30 cellular contexts compared by ENCODE assay signal in genomic region chr16:88631920-88632586, GRCh38. TPM values are rescaled to one million over a fixed set of nuclear protein-coding genes. Genes with fewer than 3 reads are reported as not detected.
DNase-seq lines count a peak whose midpoint lies in the region; ATAC-seq, FAIRE-seq and TF ChIP-seq lines count a peak whose summit lies in the region.
"Had no signal": no experiment of that assay in that cellular context is flagged by ENCODE, and none has a peak within 500 bp of the region (broad histone marks: within the 10 kb centered on the region; RNA-seq: fewer than 3 reads in every experiment).

No MANE protein-coding gene starts in this region.

- H4K20me1 ChIP-seq in HepG2 (ENCODE audit: insufficient read depth, low read length): peaks cover 3% of the 10 kb centered on the region; the same call in 1 of the 2 replicates

- no peak for TF ChIP-seq POLR2A in HepG2 (IDR thresholded peaks at IDR 0.05; ENCODE audit: insufficient read depth in 1 of 2, low read depth in 2 of 2, low read length in 2 of 2)

- H3K27ac ChIP-seq in CD4-positive, alpha-beta memory T cell (ENCODE audit: low read depth, low read length): no peak overlapping the region
- H3K27ac ChIP-seq in RWPE1: 0 out of 2 replicates have a peak overlapping the region, but pooled peaks have one; percentile 9
- H3K27ac ChIP-seq in HepG2 (ENCODE audit: extremely low read length, insufficient read depth, low read length): no peak overlapping the region
- no peak overlapping the region for H3K27ac ChIP-seq in foreskin keratinocyte
- H3K27ac ChIP-seq: C4-2B, dorsolateral prefrontal cortex, skin epidermis had no signal

- no peak overlapping the region for H3K4me2 ChIP-seq in HepG2 (ENCODE audit: low read depth, low read length)

- 95% methylated on average over 20 of the region's 30 CpGs for WGBS in HepG2 (ENCODE audit: low lambda C conversion rate)

- no peak for TF ChIP-seq EP300 in HepG2 (IDR thresholded peaks at IDR 0.05; ENCODE audit: low read depth in 2 of 2, low read length in 2 of 2)
- TF ChIP-seq EP300 in HepG2 (CRISPR knock-in tag; IDR thresholded peaks at IDR 0.05; ENCODE audit: borderline replicate concordance): no peak

- no peak for TF ChIP-seq RAD21 in HepG2 (CRISPR knock-in tag; IDR thresholded peaks at IDR 0.05)

- in situ Hi-C loops in HepG2 (cut with HindIII; ENCODE audit: extremely low pct_ligation_motif_present, low pct_unique_long_range_greater_than_20kb): no loop called here

- no TSS peak for BruUV-seq in HepG2 (replicated peaks; lab: Mats Ljungman, UMichigan)

- H3K27ac Mint-ChIP-seq in CD4-positive, alpha-beta memory T cell: peak overlapping the region in 6 of 7 donors; percentile 26 to 83 (median 52)
- no peak overlapping the region for H3K27ac Mint-ChIP-seq in activated naive CD4-positive, alpha-beta T cell treated with anti-CD3 and anti-CD28 coated beads for 36 hours
- H3K27ac Mint-ChIP-seq: activated naive CD4-positive, alpha-beta T cell treated with anti-CD3 and anti-CD28 coated beads, Interleukin-2, amount 50 U/mL, for 24 hours; activated T-helper 17 cell treated with anti-CD3 and anti-CD28 coated beads, Interleukin-2, amount 50 U/mL, for 72 hours; nephron progenitor cell; T-helper 1 cell treated with Interleukin-12 subunit alpha and Interleukin-12 subunit beta and Interleukin-4 antibody, amounts not matched to agents 30 μg/mL and 1 μg/mL, for 36 hours; type B pancreatic cell had no signal

- H3K4me1 ChIP-seq in CD4-positive, alpha-beta memory T cell (ENCODE audit: insufficient read depth, low read length): peaks cover 25% of the 10 kb centered on the region
- H3K4me1 ChIP-seq in HepG2 (ENCODE audit: insufficient read depth, low read length): no peaks in the 10 kb centered on the region
- H3K4me1 ChIP-seq in foreskin keratinocyte: no peaks in the 10 kb centered on the region

- CTCF ChIA-PET in CD4-positive, alpha-beta memory T cell (lab: Charles Lee; ENCODE audit: partially characterized antibody): interaction anchor here (1.1 to 1.6 kb wide), 2 partner anchors 12 to 18 kb away, joined by 3 read pairs; no protein-coding TSS in a partner anchor
- CTCF ChIA-PET in RWPE1 (lab: Yijun Ruan, JAX) (no interaction called here), HepG2 (lab: Yijun Ruan, JAX; ENCODE audit: low intra/inter-chr PET ratio, low total read pairs) (no interaction called here)
- CTCF ChIA-PET in activated naive CD4-positive, alpha-beta T cell treated with anti-CD3 and anti-CD28 coated beads for 36 hours (lab: Charles Lee): interaction anchor here (1.1 kb wide), 1 partner anchor 194 kb away, joined by 3 read pairs; no protein-coding TSS in a partner anchor

- peaks cover 9% of the 10 kb centered on the region for H3K36me3 ChIP-seq in CD4-positive, alpha-beta memory T cell (ENCODE audit: insufficient read depth, low read length)
- peaks cover 24 to 57% of the 10 kb centered on the region in 2 experiments for H3K36me3 ChIP-seq in HepG2 (replicated peaks in 1 of 2; ENCODE audit: control insufficient read depth in 1 of 2, insufficient read depth in 2 of 2, low read length in 2 of 2)

- H3K9ac ChIP-seq in HepG2 (ENCODE audit: insufficient read depth, low read depth, low read length): no peak overlapping the region

- no peaks in the 10 kb centered on the region for H3K9me3 ChIP-seq in CD4-positive, alpha-beta memory T cell (ENCODE audit: control insufficient read depth in 1 of 2, low read length in 2 of 2)
- H3K9me3 ChIP-seq in HepG2 (ENCODE audit: low read length): no peaks in the 10 kb centered on the region
- H3K9me3 ChIP-seq: mucosa of descending colon had no signal

- no peaks in the 10 kb centered on the region for H3K79me2 ChIP-seq in HepG2 (ENCODE audit: insufficient read depth, low read length)

- intact Hi-C loops in CD4-positive, alpha-beta memory T cell (cut with micrococcal nuclease): loop anchor here (5.0 kb wide), 1 partner anchor 225 kb away; the partner anchor contains the start of genes GALNS and TRAPPC2L
- intact Hi-C loops in HepG2 (cut with micrococcal nuclease; ENCODE audit: unreplicated experiment): no loop called here
- intact Hi-C loops in activated naive CD4-positive, alpha-beta T cell treated with anti-CD3 and anti-CD28 coated beads for 36 hours (cut with micrococcal nuclease): no loop called here

- TF ChIP-seq CTCF in RWPE1 (conservative IDR thresholded peaks at IDR 0.05; ENCODE audit: low read depth) (no peak), HepG2 (CRISPR knock-in tag; IDR thresholded peaks at IDR 0.05) (no peak), foreskin keratinocyte (conservative IDR thresholded peaks at IDR 0.05) (no peak)

- H3K27me3 ChIP-seq in CD4-positive, alpha-beta memory T cell (ENCODE audit: insufficient read depth, low read length): no peaks in the 10 kb centered on the region
- H3K27me3 ChIP-seq in HepG2 (ENCODE audit: control insufficient read depth in 1 of 2, insufficient read depth in 2 of 2, low read length in 2 of 2) (0 out of 5 replicates have a peak, but pooled peaks cover 0 to under 1% of the 10 kb centered on the region in 2 experiments), foreskin keratinocyte (peaks cover 24% of the 10 kb centered on the region)
- H3K27me3 ChIP-seq: dorsolateral prefrontal cortex had no signal

- no peak for FAIRE-seq in HepG2 (lab: Jason Lieb, UNC)

- no peak overlapping the region for H3K4me3 Mint-ChIP-seq in CD4-positive, alpha-beta memory T cell
- H3K4me3 Mint-ChIP-seq in activated naive CD4-positive, alpha-beta T cell treated with anti-CD3 and anti-CD28 coated beads for 36 hours: no peak overlapping the region
- H3K4me3 Mint-ChIP-seq: activated naive CD4-positive, alpha-beta T cell treated with anti-CD3 and anti-CD28 coated beads, Interleukin-2, amount 50 U/mL, for 24 hours; activated T-helper 17 cell treated with anti-CD3 and anti-CD28 coated beads, Interleukin-2, amount 50 U/mL, for 72 hours; nephron progenitor cell; stimulated activated naive B cell treated with anti-CD40 and anti-IgM and Interleukin-4, amounts not matched to agents 10 μg/mL and 1 μg/mL and 100 μg/mL, for 72 hours; T-helper 1 cell treated with Interleukin-12 subunit alpha and Interleukin-12 subunit beta and Interleukin-4 antibody, amounts not matched to agents 30 μg/mL and 1 μg/mL, for 36 hours; type B pancreatic cell had no signal

- POLR2A ChIA-PET in CD4-positive, alpha-beta memory T cell (lab: Charles Lee; ENCODE audit: partially characterized antibody): interaction anchor here (1.6 to 6.0 kb wide), 4 partner anchors 12 to 56 kb away, joined by 7 to 50 read pairs (median 10); partner anchors contain the start of gene MVD
- POLR2A ChIA-PET in RWPE1 (lab: Yijun Ruan, JAX; ENCODE audit: low non-redundant PET) (no interaction called here), HepG2 (lab: Yijun Ruan, JAX) (interaction anchor here (0.6 kb wide), 1 partner anchor 860 kb away, joined by 3 read pairs; no protein-coding TSS in a partner anchor)

- H3K9me3 Mint-ChIP-seq in CD4-positive, alpha-beta memory T cell: peaks cover 0 to under 1% (median 0%) of the 10 kb centered on the region in 8 donors
- peaks cover under 1% of the 10 kb centered on the region for H3K9me3 Mint-ChIP-seq in activated naive CD4-positive, alpha-beta T cell treated with anti-CD3 and anti-CD28 coated beads for 36 hours
- H3K9me3 Mint-ChIP-seq: activated naive CD4-positive, alpha-beta T cell treated with anti-CD3 and anti-CD28 coated beads, Interleukin-2, amount 50 U/mL, for 24 hours; activated T-helper 17 cell treated with anti-CD3 and anti-CD28 coated beads, Interleukin-2, amount 50 U/mL, for 72 hours; nephron progenitor cell; stimulated activated naive B cell treated with anti-CD40 and anti-IgM and Interleukin-4, amounts not matched to agents 10 μg/mL and 1 μg/mL and 100 μg/mL, for 72 hours; T-helper 1 cell treated with Interleukin-12 subunit alpha and Interleukin-12 subunit beta and Interleukin-4 antibody, amounts not matched to agents 30 μg/mL and 1 μg/mL, for 36 hours; type B pancreatic cell had no signal

- H3K27me3 Mint-ChIP-seq in CD4-positive, alpha-beta memory T cell: peaks cover 0 to under 1% of the 10 kb centered on the region in 2 donors
- H3K27me3 Mint-ChIP-seq in activated naive CD4-positive, alpha-beta T cell treated with anti-CD3 and anti-CD28 coated beads for 36 hours (ENCODE audit: low read depth): peaks cover 8% of the 10 kb centered on the region
- H3K27me3 Mint-ChIP-seq: activated naive CD4-positive, alpha-beta T cell treated with anti-CD3 and anti-CD28 coated beads, Interleukin-2, amount 50 U/mL, for 24 hours; stimulated activated naive B cell treated with anti-CD40 and anti-IgM and Interleukin-4, amounts not matched to agents 10 μg/mL and 1 μg/mL and 100 μg/mL, for 72 hours had no signal

- peaks cover 5 to 31% (median 13%) of the 10 kb centered on the region in 4 donors for H3K4me1 Mint-ChIP-seq in CD4-positive, alpha-beta memory T cell
- peaks cover 24% of the 10 kb centered on the region for H3K4me1 Mint-ChIP-seq in activated naive CD4-positive, alpha-beta T cell treated with anti-CD3 and anti-CD28 coated beads for 36 hours (ENCODE audit: low read depth)

- no peak overlapping the region for H2AFZ ChIP-seq in HepG2 (ENCODE audit: low read length)

- H3K4me3 ChIP-seq in CD4-positive, alpha-beta memory T cell (ENCODE audit: low read length in 2 of 2): no peak overlapping the region
- H3K4me3 ChIP-seq in HepG2 (replicated peaks in 1 of 3; ENCODE audit: insufficient read depth in 1 of 3, low read depth in 2 of 3, low read length in 3 of 3): no peak overlapping the region
- H3K4me3 ChIP-seq: dorsolateral prefrontal cortex, mucosa of descending colon, skin epidermis had no signal

- H3K36me3 Mint-ChIP-seq in CD4-positive, alpha-beta memory T cell: peaks cover 6 to 28% of the 10 kb centered on the region in 2 donors
- peaks cover 9% of the 10 kb centered on the region for H3K36me3 Mint-ChIP-seq in activated naive CD4-positive, alpha-beta T cell treated with anti-CD3 and anti-CD28 coated beads for 36 hours (ENCODE audit: low read depth)
- H3K36me3 Mint-ChIP-seq: type B pancreatic cell had no signal

- DNase-seq in CD4-positive, alpha-beta memory T cell: peak in 1 of 5 donors; percentile 28
- DNase-seq in RWPE1 (ENCODE audit: low spot score) (no peak), HepG2 (ENCODE audit: low spot score) (no peak), foreskin keratinocyte (no peak)
- DNase-seq in activated naive CD4-positive, alpha-beta T cell treated with anti-CD3 and anti-CD28 coated beads for 36 hours: no peak
- DNase-seq: DND-41; dorsolateral prefrontal cortex; GF-D8; HCEC 1CT; hippocampal formation; Karpas-422; left cardiac atrium; mammary epithelial cell; NCI-H1417; NCI-H2029; NCI-H510A treated with DMSO at 0.1 percent for 48 hours; nephron progenitor cell; retina; RPMI8226; stimulated activated naive B cell treated with anti-CD40 and anti-IgM and Interleukin-4, amounts not matched to agents 10 μg/mL and 1 μg/mL and 100 μg/mL, for 72 hours had no signal

- ATAC-seq in HepG2 (no peak), foreskin keratinocyte (no peak)
- ATAC-seq: activated CD4-positive, CD25-positive, alpha-beta regulatory T cell treated with anti-CD3 and anti-CD28 coated beads, Interleukin-2, amount 50 U/mL, for 24 hours; activated T-helper 17 cell treated with anti-CD3 and anti-CD28 coated beads, Interleukin-2, amount 50 U/mL, for 72 hours; left cardiac atrium; mucosa of descending colon; stimulated activated naive B cell treated with anti-CD40 and anti-IgM and Interleukin-4, amounts not matched to agents 10 μg/mL and 1 μg/mL and 100 μg/mL, for 72 hours had no signal

RNA-seq across cellular contexts. Expression of gene IL17C, which starts 6.3 kb away (rescaled TPM):
- total RNA-seq in CD4-positive, alpha-beta memory T cell: under 1 TPM in 1 of 2 experiments, not detected in 1; 0.44 TPM
- not detected for polyA plus RNA-seq in CD4-positive, alpha-beta memory T cell
- total RNA-seq in HepG2 (2016; rRNA removed; fragmentation: Illumina TruSeq; extraction: Trizol) (not detected in 2 replicates), foreskin keratinocyte (not detected in 2 replicates)
- not detected in 2 replicates for total RNA-seq in HepG2 (2016; cell fraction: cytosol; rRNA removed; fragmentation: Illumina TruSeq; extraction: Trizol; ENCODE audit: low read depth)
- not detected in 2 replicates for total RNA-seq in HepG2 (2016; cell fraction: insoluble cytoplasmic fraction; rRNA removed; fragmentation: Illumina TruSeq; extraction: Trizol)
- total RNA-seq in HepG2 (2016; cell fraction: membrane; rRNA removed; fragmentation: Illumina TruSeq; extraction: Trizol): not detected in 2 replicates
- not detected in 2 replicates for total RNA-seq in HepG2 (2016; cell fraction: nucleus; rRNA removed; fragmentation: Illumina TruSeq; extraction: Trizol)
- polyA plus RNA-seq in HepG2 (2011; rRNA removed) (not detected in 2 replicates), foreskin keratinocyte (not detected in 2 replicates)
- not detected in 2 replicates for polyA plus RNA-seq in HepG2 (2011; cell fraction: cytosol; rRNA removed)
- polyA plus RNA-seq in HepG2 (2011; cell fraction: nucleus; rRNA removed): not detected in 2 replicates
- not detected in 2 replicates for polyA plus RNA-seq in HepG2 (2012)
- polyA plus RNA-seq in HepG2 (2016; cell fraction: cytosol; fragmentation: Illumina TruSeq; extraction: Trizol; ENCODE audit: low read depth): not detected in 2 replicates
- not detected in 2 replicates for polyA plus RNA-seq in HepG2 (2016; cell fraction: insoluble cytoplasmic fraction; fragmentation: Illumina TruSeq; extraction: Trizol; ENCODE audit: low read depth)
- not detected in 2 replicates for polyA plus RNA-seq in HepG2 (2016; cell fraction: membrane; fragmentation: Illumina TruSeq; extraction: Trizol; ENCODE audit: low read depth)
- not detected in 2 replicates for polyA plus RNA-seq in HepG2 (2016; cell fraction: nucleus; fragmentation: Illumina TruSeq; extraction: Trizol; ENCODE audit: insufficient read depth, low read depth)
- polyA minus RNA-seq in HepG2 (2011; rRNA and poly(A)+ RNA removed; ENCODE audit: low replicate concordance): not detected in 2 replicates
- not detected in 2 replicates for polyA minus RNA-seq in HepG2 (2011; cell fraction: cytosol; rRNA and poly(A)+ RNA removed)
- polyA minus RNA-seq in HepG2 (2011; cell fraction: nucleus; rRNA and poly(A)+ RNA removed): not detected in 2 replicates
- not detected for total RNA-seq in activated naive CD4-positive, alpha-beta T cell treated with anti-CD3 and anti-CD28 coated beads for 36 hours
- total RNA-seq: chondrocyte, left cardiac atrium, mammary epithelial cell, mucosa of descending colon, osteocyte had no signal

RNA-seq across cellular contexts. Expression of gene CYBA, which starts 18.8 kb away (rescaled TPM):
- 100 to 1,000 TPM; 383 to 386 TPM for total RNA-seq in CD4-positive, alpha-beta memory T cell
- 1,000 to 10,000 TPM in 1 of 2 donors, 100 to 1,000 TPM in 1; 689 to 1,286 TPM for polyA plus RNA-seq in CD4-positive, alpha-beta memory T cell
- total RNA-seq in HepG2 (2016; rRNA removed; fragmentation: Illumina TruSeq; extraction: Trizol) (84.2 and 250 TPM in 2 replicates), foreskin keratinocyte (19.1 and 28.2 TPM in 2 replicates)
- 92.1 and 114 TPM in 2 replicates for total RNA-seq in HepG2 (2016; cell fraction: cytosol; rRNA removed; fragmentation: Illumina TruSeq; extraction: Trizol; ENCODE audit: low read depth)
- 90.4 and 246 TPM in 2 replicates for total RNA-seq in HepG2 (2016; cell fraction: insoluble cytoplasmic fraction; rRNA removed; fragmentation: Illumina TruSeq; extraction: Trizol)
- 55.3 and 74.3 TPM in 2 replicates for total RNA-seq in HepG2 (2016; cell fraction: membrane; rRNA removed; fragmentation: Illumina TruSeq; extraction: Trizol)
- 170 and 197 TPM in 2 replicates for total RNA-seq in HepG2 (2016; cell fraction: nucleus; rRNA removed; fragmentation: Illumina TruSeq; extraction: Trizol)
- polyA plus RNA-seq in HepG2 (2011; rRNA removed) (196 and 258 TPM in 2 replicates), foreskin keratinocyte (26.0 and 37.7 TPM in 2 replicates)
- polyA plus RNA-seq in HepG2 (2011; cell fraction: cytosol; rRNA removed): 338 and 484 TPM in 2 replicates
- polyA plus RNA-seq in HepG2 (2011; cell fraction: nucleus; rRNA removed): 620 and 660 TPM in 2 replicates
- polyA plus RNA-seq in HepG2 (2012): 207 and 213 TPM in 2 replicates
- polyA plus RNA-seq in HepG2 (2016; cell fraction: cytosol; fragmentation: Illumina TruSeq; extraction: Trizol; ENCODE audit: low read depth): 111 and 128 TPM in 2 replicates
- 97.6 and 108 TPM in 2 replicates for polyA plus RNA-seq in HepG2 (2016; cell fraction: insoluble cytoplasmic fraction; fragmentation: Illumina TruSeq; extraction: Trizol; ENCODE audit: low read depth)
- 58.9 and 66.6 TPM in 2 replicates for polyA plus RNA-seq in HepG2 (2016; cell fraction: membrane; fragmentation: Illumina TruSeq; extraction: Trizol; ENCODE audit: low read depth)
- 462 and 471 TPM in 2 replicates for polyA plus RNA-seq in HepG2 (2016; cell fraction: nucleus; fragmentation: Illumina TruSeq; extraction: Trizol; ENCODE audit: insufficient read depth, low read depth)
- 170 and 432 TPM in 2 replicates for polyA minus RNA-seq in HepG2 (2011; rRNA and poly(A)+ RNA removed; ENCODE audit: low replicate concordance)
- 173 and 183 TPM in 2 replicates for polyA minus RNA-seq in HepG2 (2011; cell fraction: cytosol; rRNA and poly(A)+ RNA removed)
- 79.1 and 82.6 TPM in 2 replicates for polyA minus RNA-seq in HepG2 (2011; cell fraction: nucleus; rRNA and poly(A)+ RNA removed)
- 100 to 1,000 TPM; 167 to 180 TPM for total RNA-seq in activated naive CD4-positive, alpha-beta T cell treated with anti-CD3 and anti-CD28 coated beads for 36 hours

RNA-seq across cellular contexts. Expression of gene MVD, which starts 30.8 kb away (rescaled TPM):
- total RNA-seq in CD4-positive, alpha-beta memory T cell: 10 to 100 TPM; 49.2 to 57.0 TPM
- polyA plus RNA-seq in CD4-positive, alpha-beta memory T cell: 10 to 100 TPM; 15.6 to 22.7 TPM
- total RNA-seq in HepG2 (2016; rRNA removed; fragmentation: Illumina TruSeq; extraction: Trizol) (128 and 187 TPM in 2 replicates), foreskin keratinocyte (240 and 305 TPM in 2 replicates)
- total RNA-seq in HepG2 (2016; cell fraction: cytosol; rRNA removed; fragmentation: Illumina TruSeq; extraction: Trizol; ENCODE audit: low read depth): 86.8 and 92.1 TPM in 2 replicates
- total RNA-seq in HepG2 (2016; cell fraction: insoluble cytoplasmic fraction; rRNA removed; fragmentation: Illumina TruSeq; extraction: Trizol): 110 and 194 TPM in 2 replicates
- 93.3 and 93.5 TPM in 2 replicates for total RNA-seq in HepG2 (2016; cell fraction: membrane; rRNA removed; fragmentation: Illumina TruSeq; extraction: Trizol)
- total RNA-seq in HepG2 (2016; cell fraction: nucleus; rRNA removed; fragmentation: Illumina TruSeq; extraction: Trizol): 150 and 173 TPM in 2 replicates
- polyA plus RNA-seq in HepG2 (2011; rRNA removed) (28.1 and 68.9 TPM in 2 replicates), foreskin keratinocyte (317 and 391 TPM in 2 replicates)
- polyA plus RNA-seq in HepG2 (2011; cell fraction: cytosol; rRNA removed): 33.1 and 34.9 TPM in 2 replicates
- 340 and 407 TPM in 2 replicates for polyA plus RNA-seq in HepG2 (2011; cell fraction: nucleus; rRNA removed)
- polyA plus RNA-seq in HepG2 (2012): 81.3 and 104 TPM in 2 replicates
- polyA plus RNA-seq in HepG2 (2016; cell fraction: cytosol; fragmentation: Illumina TruSeq; extraction: Trizol; ENCODE audit: low read depth): 49.5 and 55.8 TPM in 2 replicates
- polyA plus RNA-seq in HepG2 (2016; cell fraction: insoluble cytoplasmic fraction; fragmentation: Illumina TruSeq; extraction: Trizol; ENCODE audit: low read depth): 117 and 128 TPM in 2 replicates
- polyA plus RNA-seq in HepG2 (2016; cell fraction: membrane; fragmentation: Illumina TruSeq; extraction: Trizol; ENCODE audit: low read depth): 64.4 TPM in 2 replicates
- polyA plus RNA-seq in HepG2 (2016; cell fraction: nucleus; fragmentation: Illumina TruSeq; extraction: Trizol; ENCODE audit: insufficient read depth, low read depth): 435 and 459 TPM in 2 replicates
- polyA minus RNA-seq in HepG2 (2011; rRNA and poly(A)+ RNA removed; ENCODE audit: low replicate concordance): 8.9 and 43.8 TPM in 2 replicates
- 24.2 and 37.5 TPM in 2 replicates for polyA minus RNA-seq in HepG2 (2011; cell fraction: cytosol; rRNA and poly(A)+ RNA removed)
- 34.4 and 55.3 TPM in 2 replicates for polyA minus RNA-seq in HepG2 (2011; cell fraction: nucleus; rRNA and poly(A)+ RNA removed)
- total RNA-seq in activated naive CD4-positive, alpha-beta T cell treated with anti-CD3 and anti-CD28 coated beads for 36 hours: 10 to 100 TPM; 90.5 to 96.8 TPM

RNA-seq across cellular contexts. Expression of gene SNAI3, which starts 54.3 kb away (rescaled TPM):
- 10 to 100 TPM; 14.0 to 15.7 TPM for total RNA-seq in CD4-positive, alpha-beta memory T cell
- 10 to 100 TPM; 11.6 to 22.9 TPM for polyA plus RNA-seq in CD4-positive, alpha-beta memory T cell
- 0.09 and 0.18 TPM in 2 replicates for total RNA-seq in HepG2 (2016; rRNA removed; fragmentation: Illumina TruSeq; extraction: Trizol)
- total RNA-seq in HepG2 (2016; cell fraction: cytosol; rRNA removed; fragmentation: Illumina TruSeq; extraction: Trizol; ENCODE audit: low read depth): not detected in 2 replicates
- total RNA-seq in HepG2 (2016; cell fraction: insoluble cytoplasmic fraction; rRNA removed; fragmentation: Illumina TruSeq; extraction: Trizol): 0.13 and 0.17 TPM in 2 replicates
- total RNA-seq in HepG2 (2016; cell fraction: membrane; rRNA removed; fragmentation: Illumina TruSeq; extraction: Trizol): 0.12 TPM in 1 of 2 replicates, not detected in the other
- total RNA-seq in HepG2 (2016; cell fraction: nucleus; rRNA removed; fragmentation: Illumina TruSeq; extraction: Trizol): not detected in 2 replicates
- polyA plus RNA-seq in HepG2 (2011; rRNA removed): 0.18 and 0.40 TPM in 2 replicates
- 0.18 and 0.44 TPM in 2 replicates for polyA plus RNA-seq in HepG2 (2011; cell fraction: cytosol; rRNA removed)
- 0.35 and 0.64 TPM in 2 replicates for polyA plus RNA-seq in HepG2 (2011; cell fraction: nucleus; rRNA removed)
- polyA plus RNA-seq in HepG2 (2012): 0.40 and 0.47 TPM in 2 replicates
- polyA plus RNA-seq in HepG2 (2016; cell fraction: cytosol; fragmentation: Illumina TruSeq; extraction: Trizol; ENCODE audit: low read depth): 0.08 TPM in 1 of 2 replicates, not detected in the other
- 0.26 TPM in 1 of 2 replicates, not detected in the other for polyA plus RNA-seq in HepG2 (2016; cell fraction: insoluble cytoplasmic fraction; fragmentation: Illumina TruSeq; extraction: Trizol; ENCODE audit: low read depth)
- 0.15 and 0.21 TPM in 2 replicates for polyA plus RNA-seq in HepG2 (2016; cell fraction: membrane; fragmentation: Illumina TruSeq; extraction: Trizol; ENCODE audit: low read depth)
- 0.27 TPM in 1 of 2 replicates, not detected in the other for polyA plus RNA-seq in HepG2 (2016; cell fraction: nucleus; fragmentation: Illumina TruSeq; extraction: Trizol; ENCODE audit: insufficient read depth, low read depth)
- 0.84 TPM in 1 of 2 replicates, not detected in the other for polyA minus RNA-seq in HepG2 (2011; rRNA and poly(A)+ RNA removed; ENCODE audit: low replicate concordance)
- not detected in 2 replicates for polyA minus RNA-seq in HepG2 (2011; cell fraction: cytosol; rRNA and poly(A)+ RNA removed)
- polyA minus RNA-seq in HepG2 (2011; cell fraction: nucleus; rRNA and poly(A)+ RNA removed): not detected in 2 replicates
- total RNA-seq in activated naive CD4-positive, alpha-beta T cell treated with anti-CD3 and anti-CD28 coated beads for 36 hours: 1 to 10 TPM; 2.9 to 3.0 TPM
- not detected in 2 replicates for total RNA-seq in foreskin keratinocyte
- 0.06 and 0.09 TPM in 2 replicates for polyA plus RNA-seq in foreskin keratinocyte
- total RNA-seq: chondrocyte, mammary epithelial cell, osteocyte had no signal

Comparison
In these comparisons a context has a peak if more than half of its experiments do, and no peak if none do; other contexts are left out.
1. CTCF ChIA-PET loops: an anchor here in CD4-positive, alpha-beta memory T cell (1.1 to 1.6 kb wide) and activated naive CD4-positive, alpha-beta T cell treated with anti-CD3 and anti-CD28 coated beads for 36 hours (1.1 kb wide); none called in RWPE1 and HepG2.